Comparison of ENCODE assay signal across 9 cellular contexts in genomic region chr1:150236614-150236934, GRCh38. TPM values are rescaled to one million over a fixed set of nuclear protein-coding genes. Genes with fewer than 3 reads are reported as not detected.
A peak's percentile ranks its signal among the peaks of the same experiment; 100 is the strongest.
DNase-seq lines count a peak whose midpoint lies in the region; ATAC-seq and TF ChIP-seq lines count a peak whose summit lies in the region.
"Had no signal": no experiment of that assay in that cellular context is flagged by ENCODE, and none has a peak within 500 bp of the region (broad histone marks: within the 10 kb centered on the region; RNA-seq: fewer than 3 reads in every experiment).

No MANE protein-coding gene starts in this region.

- H2AK5ac ChIP-seq in trophoblast cell (ENCODE audit: low read length): no peak overlapping the region

- no peak overlapping the region for H2BK120ac ChIP-seq in trophoblast cell (ENCODE audit: insufficient read depth, low read length, poor library complexity)

- DNase-seq in CD4-positive, CD25-positive, alpha-beta regulatory T cell: no peak
- DNase-seq in MM.1S (no peak), trophoblast cell (no peak), AG08396 (ENCODE audit: low spot score) (no peak), NCI-H345 treated with DMSO at 0.1 percent for 48 hours (lab: John Stamatoyannopoulos, UW; ENCODE audit: unreplicated experiment) (no peak)
- DNase-seq in activated CD4-positive, alpha-beta T cell treated with anti-CD3 and anti-CD28 coated beads, Interleukin-2, amount 10 ng/mL, durations not matched to agents 7 days and 5 days: no peak
- no peak for DNase-seq in activated T-cell treated with anti-CD3 and anti-CD28 coated beads, Interleukin-2, amount 50 U/mL, for 48 hours

- no peaks in the 10 kb centered on the region for H3K9me3 Mint-ChIP-seq in CD4-positive, CD25-positive, alpha-beta regulatory T cell
- no peaks in the 10 kb centered on the region for H3K9me3 Mint-ChIP-seq in activated CD4-positive, alpha-beta T cell treated with anti-CD3 and anti-CD28 coated beads, Interleukin-2, amount 10 ng/mL, durations not matched to agents 7 days and 5 days
- H3K9me3 Mint-ChIP-seq: neural crest cell had no signal

- H3K4me3 ChIP-seq in CD4-positive, CD25-positive, alpha-beta regulatory T cell (ENCODE audit: low read depth, low read length): peak overlapping the region; percentile 99
- H3K4me3 ChIP-seq in MM.1S (ENCODE audit: low read length): peak overlapping the region; percentile 59
- H3K4me3 ChIP-seq in esophagus (ENCODE audit: low read depth in 1 of 2, low read length in 2 of 2): peak overlapping the region; percentile 52 to 89
- H3K4me3 ChIP-seq in trophoblast cell (ENCODE audit: low read depth, low read length): peak overlapping the region; percentile 69

- H3K9ac ChIP-seq in MM.1S (ENCODE audit: low read length): peak overlapping the region; percentile 57
- peak overlapping the region; percentile 33 for H3K9ac ChIP-seq in trophoblast cell (ENCODE audit: low read length)

- H3K4ac ChIP-seq in trophoblast cell (ENCODE audit: low read depth, low read length): peak overlapping the region; percentile 7

- H3K9me3 ChIP-seq in CD4-positive, CD25-positive, alpha-beta regulatory T cell (ENCODE audit: control insufficient read depth in 2 of 2, low read length in 2 of 2): no peaks in the 10 kb centered on the region
- H3K9me3 ChIP-seq in MM.1S (replicated peaks; ENCODE audit: insufficient read depth, low read length): no peaks in the 10 kb centered on the region
- no peaks in the 10 kb centered on the region for H3K9me3 ChIP-seq in esophagus (ENCODE audit: control insufficient read depth in 2 of 2, insufficient read depth in 1 of 2, low read depth in 1 of 2, low read length in 1 of 2)
- H3K9me3 ChIP-seq in trophoblast cell (ENCODE audit: insufficient read depth, low read depth, low read length): no peaks in the 10 kb centered on the region

- peak; percentile 3; the same call in 1 of the 2 replicates for TF ChIP-seq CTCF in MM.1S (IDR thresholded peaks at IDR 0.05; ENCODE audit: low read length)

- peak overlapping the region; percentile 63 for H3K27ac ChIP-seq in CD4-positive, CD25-positive, alpha-beta regulatory T cell (ENCODE audit: insufficient read depth, low read length, poor library complexity, severe bottlenecking)
- peak overlapping the region; percentile 92 for H3K27ac ChIP-seq in MM.1S (ENCODE audit: low read length)
- peak overlapping the region in 1 of 2 donors; percentile 62 for H3K27ac ChIP-seq in esophagus (ENCODE audit: low read depth in 2 of 2, low read length in 1 of 2)
- H3K27ac ChIP-seq in trophoblast cell (ENCODE audit: low read depth, low read length): peak overlapping the region; percentile 24

- H2AFZ ChIP-seq in MM.1S (ENCODE audit: low read length) (peak overlapping the region; percentile 39), trophoblast cell (ENCODE audit: insufficient read depth, low read length, poor library complexity) (peak overlapping the region; percentile 12)

- H2BK12ac ChIP-seq in trophoblast cell (ENCODE audit: low read length): no peak overlapping the region

- no peak overlapping the region for H3K18ac ChIP-seq in trophoblast cell (ENCODE audit: low read length)

- H4K12ac ChIP-seq in trophoblast cell (ENCODE audit: low read depth, low read length): no peak overlapping the region

- peaks cover 5% of the 10 kb centered on the region for H3K36me3 Mint-ChIP-seq in CD4-positive, CD25-positive, alpha-beta regulatory T cell
- peaks cover 11% of the 10 kb centered on the region for H3K36me3 Mint-ChIP-seq in activated CD4-positive, alpha-beta T cell treated with anti-CD3 and anti-CD28 coated beads, Interleukin-2, amount 10 ng/mL, durations not matched to agents 7 days and 5 days (ENCODE audit: low read depth)

- peaks cover 20% of the 10 kb centered on the region for H3K4me1 ChIP-seq in CD4-positive, CD25-positive, alpha-beta regulatory T cell (ENCODE audit: control insufficient read depth, insufficient read depth, low read length, poor library complexity, severe bottlenecking)
- peaks cover 13% of the 10 kb centered on the region for H3K4me1 ChIP-seq in MM.1S (ENCODE audit: low read length)
- no peaks in the 10 kb centered on the region for H3K4me1 ChIP-seq in esophagus (ENCODE audit: control insufficient read depth in 2 of 2, insufficient read depth in 2 of 2, low read length in 1 of 2)
- H3K4me1 ChIP-seq in trophoblast cell (ENCODE audit: control insufficient read depth in 1 of 2, insufficient read depth in 2 of 2, low read length in 2 of 2): no peaks in the 10 kb centered on the region

- no peaks in the 10 kb centered on the region for H3K36me3 ChIP-seq in CD4-positive, CD25-positive, alpha-beta regulatory T cell (ENCODE audit: control insufficient read depth, insufficient read depth, low read length)
- H3K36me3 ChIP-seq in MM.1S (replicated peaks; ENCODE audit: insufficient read depth, low read length): no peaks in the 10 kb centered on the region
- no peaks in the 10 kb centered on the region for H3K36me3 ChIP-seq in esophagus (ENCODE audit: control insufficient read depth in 2 of 2, insufficient read depth in 2 of 2, low read length in 1 of 2)
- no peaks in the 10 kb centered on the region for H3K36me3 ChIP-seq in trophoblast cell (ENCODE audit: control insufficient read depth in 1 of 2, insufficient read depth in 2 of 2, low read length in 2 of 2)

- POLR2A ChIA-PET in activated CD4-positive, alpha-beta T cell treated with anti-CD3 and anti-CD28 coated beads, Interleukin-2, amount 10 ng/mL, durations not matched to agents 7 days and 5 days (lab: Charles Lee): no interaction called here

- H4K20me1 ChIP-seq in MM.1S (ENCODE audit: insufficient read depth, low read length): 0 out of 2 replicates have a peak, but pooled peaks cover 5% of the 10 kb centered on the region

- no peak overlapping the region for H2BK5ac ChIP-seq in trophoblast cell (ENCODE audit: low read depth, low read length, poor library complexity)

- CTCF ChIA-PET in activated CD4-positive, alpha-beta T cell treated with anti-CD3 and anti-CD28 coated beads, Interleukin-2, amount 10 ng/mL, durations not matched to agents 7 days and 5 days (lab: Charles Lee): no interaction called here

- no peaks in the 10 kb centered on the region for H3K9me2 ChIP-seq in MM.1S (replicated peaks; ENCODE audit: insufficient read depth, low read length)

- H3K27me3 Mint-ChIP-seq in CD4-positive, CD25-positive, alpha-beta regulatory T cell: no peaks in the 10 kb centered on the region
- no peaks in the 10 kb centered on the region for H3K27me3 Mint-ChIP-seq in activated CD4-positive, alpha-beta T cell treated with anti-CD3 and anti-CD28 coated beads, Interleukin-2, amount 10 ng/mL, durations not matched to agents 7 days and 5 days

- no peak for ATAC-seq in CD4-positive, CD25-positive, alpha-beta regulatory T cell (ENCODE audit: low read depth in 2 of 2)

- H3K4me1 Mint-ChIP-seq in CD4-positive, CD25-positive, alpha-beta regulatory T cell: peaks cover 9 to 21% (median 15%) of the 10 kb centered on the region in 4 donors
- peaks cover 20% of the 10 kb centered on the region for H3K4me1 Mint-ChIP-seq in activated CD4-positive, alpha-beta T cell treated with anti-CD3 and anti-CD28 coated beads, Interleukin-2, amount 10 ng/mL, durations not matched to agents 7 days and 5 days

- H3K27ac Mint-ChIP-seq in CD4-positive, CD25-positive, alpha-beta regulatory T cell: no peak overlapping the region
- no peak overlapping the region for H3K27ac Mint-ChIP-seq in activated CD4-positive, alpha-beta T cell treated with anti-CD3 and anti-CD28 coated beads, Interleukin-2, amount 10 ng/mL, durations not matched to agents 7 days and 5 days

- H3K79me1 ChIP-seq in trophoblast cell (ENCODE audit: low read length): peaks cover 17% of the 10 kb centered on the region

- H3K4me2 ChIP-seq in MM.1S (ENCODE audit: low read depth, low read length): peak overlapping the region; percentile 53
- H3K4me2 ChIP-seq in trophoblast cell (ENCODE audit: low read length): peak overlapping the region; percentile 75

- H3K79me2 ChIP-seq in MM.1S (ENCODE audit: low read length): peaks cover 43% of the 10 kb centered on the region
- H3K79me2 ChIP-seq in trophoblast cell (ENCODE audit: control insufficient read depth, insufficient read depth, low read length, poor library complexity): peaks cover 15% of the 10 kb centered on the region

- peak overlapping the region; percentile 21 for H4K91ac ChIP-seq in trophoblast cell (ENCODE audit: low read depth, low read length)

- no peak overlapping the region for H3K4me3 Mint-ChIP-seq in CD4-positive, CD25-positive, alpha-beta regulatory T cell
- no peak overlapping the region for H3K4me3 Mint-ChIP-seq in activated CD4-positive, alpha-beta T cell treated with anti-CD3 and anti-CD28 coated beads, Interleukin-2, amount 10 ng/mL, durations not matched to agents 7 days and 5 days
- H3K4me3 Mint-ChIP-seq: neural crest cell had no signal

- no peak overlapping the region for H3K14ac ChIP-seq in trophoblast cell (ENCODE audit: low read length)

- H3K27me3 ChIP-seq in CD4-positive, CD25-positive, alpha-beta regulatory T cell (ENCODE audit: control insufficient read depth, insufficient read depth, low read length): no peaks in the 10 kb centered on the region
- H3K27me3 ChIP-seq in MM.1S (replicated peaks; ENCODE audit: insufficient read depth, low read length): no peaks in the 10 kb centered on the region
- no peaks in the 10 kb centered on the region for H3K27me3 ChIP-seq in esophagus (ENCODE audit: control insufficient read depth in 1 of 2, insufficient read depth in 2 of 2, low read length in 2 of 2)
- H3K27me3 ChIP-seq in trophoblast cell (ENCODE audit: insufficient read depth, low read length): no peaks in the 10 kb centered on the region

- H3K23ac ChIP-seq in trophoblast cell (ENCODE audit: low read length): no peak overlapping the region

- WGBS in esophagus, 2 donors: 10 to 15% methylated on average over 7 of the region's 7 CpGs
- no CpG with 5 or more reads among the region's 7 CpGs for WGBS in trophoblast cell (ENCODE audit: extremely low coverage, insufficient coverage, insufficient read length)

- peaks cover 30% of the 10 kb centered on the region for H3F3A ChIP-seq in MM.1S (ENCODE audit: insufficient read depth, low read length)

- H4K8ac ChIP-seq in trophoblast cell (ENCODE audit: low read depth, low read length): peak overlapping the region; percentile 68

RNA-seq across cellular contexts. Expression of gene ANP32E, which starts 0.7 kb away (rescaled TPM):
- 51.5 TPM for total RNA-seq in CD4-positive, CD25-positive, alpha-beta regulatory T cell
- 10 to 100 TPM; 53.3 to 73.4 (median 58.3) TPM for polyA plus RNA-seq in CD4-positive, CD25-positive, alpha-beta regulatory T cell
- polyA plus RNA-seq in esophagus: 10 to 100 TPM; 14.5 to 16.9 TPM
- 51.7 and 51.9 TPM in 2 replicates for polyA plus RNA-seq in trophoblast cell (2013)
- total RNA-seq in activated CD4-positive, alpha-beta T cell treated with anti-CD3 and anti-CD28 coated beads, Interleukin-2, amount 10 ng/mL, durations not matched to agents 7 days and 5 days: 100 to 1,000 TPM; 164 to 173 TPM

RNA-seq across cellular contexts. Expression of gene CA14, which starts 21.0 kb away (rescaled TPM):
- total RNA-seq in CD4-positive, CD25-positive, alpha-beta regulatory T cell: not detected
- under 1 TPM; 0.68 to 0.97 (median 0.71) TPM for polyA plus RNA-seq in CD4-positive, CD25-positive, alpha-beta regulatory T cell
- under 1 TPM; 0.06 to 0.22 TPM for polyA plus RNA-seq in esophagus
- 1.8 and 2.0 TPM in 2 replicates for polyA plus RNA-seq in trophoblast cell (2013)
- total RNA-seq in activated CD4-positive, alpha-beta T cell treated with anti-CD3 and anti-CD28 coated beads, Interleukin-2, amount 10 ng/mL, durations not matched to agents 7 days and 5 days: not detected

RNA-seq across cellular contexts. Expression of gene APH1A, which starts 32.2 kb away (rescaled TPM):
- 119 TPM for total RNA-seq in CD4-positive, CD25-positive, alpha-beta regulatory T cell
- 10 to 100 TPM; 74.0 to 85.0 (median 76.9) TPM for polyA plus RNA-seq in CD4-positive, CD25-positive, alpha-beta regulatory T cell
- polyA plus RNA-seq in esophagus: 100 to 1,000 TPM in 1 of 2 donors, 10 to 100 TPM in 1; 94.3 to 116 TPM
- polyA plus RNA-seq in trophoblast cell (2013): 79.2 and 79.4 TPM in 2 replicates
- 100 to 1,000 TPM; 130 to 137 TPM for total RNA-seq in activated CD4-positive, alpha-beta T cell treated with anti-CD3 and anti-CD28 coated beads, Interleukin-2, amount 10 ng/mL, durations not matched to agents 7 days and 5 days

RNA-seq across cellular contexts. Expression of gene C1orf54, which starts 36.0 kb away (rescaled TPM):
- 4.6 TPM for total RNA-seq in CD4-positive, CD25-positive, alpha-beta regulatory T cell
- polyA plus RNA-seq in CD4-positive, CD25-positive, alpha-beta regulatory T cell: 1 to 10 TPM; 2.0 to 6.4 (median 3.5) TPM
- polyA plus RNA-seq in esophagus: 1 to 10 TPM; 5.9 to 8.1 TPM
- 1.8 and 2.0 TPM in 2 replicates for polyA plus RNA-seq in trophoblast cell (2013)
- total RNA-seq in activated CD4-positive, alpha-beta T cell treated with anti-CD3 and anti-CD28 coated beads, Interleukin-2, amount 10 ng/mL, durations not matched to agents 7 days and 5 days: 1 to 10 TPM; 2.4 to 3.5 TPM

RNA-seq across cellular contexts. Expression of gene CIART, which starts 45.8 kb away (rescaled TPM):
- total RNA-seq in CD4-positive, CD25-positive, alpha-beta regulatory T cell: 2.2 TPM
- polyA plus RNA-seq in CD4-positive, CD25-positive, alpha-beta regulatory T cell: 1 to 10 TPM in 2 of 4 donors, under 1 TPM in 2; 0.56 to 1.3 (median 0.91) TPM
- 1 to 10 TPM; 4.9 to 7.3 TPM for polyA plus RNA-seq in esophagus
- polyA plus RNA-seq in trophoblast cell (2013): 0.79 and 0.83 TPM in 2 replicates
- total RNA-seq in activated CD4-positive, alpha-beta T cell treated with anti-CD3 and anti-CD28 coated beads, Interleukin-2, amount 10 ng/mL, durations not matched to agents 7 days and 5 days: 1 to 10 TPM; 1.7 to 2.1 TPM
